25 cellular contexts compared by ENCODE assay signal in the genomic region with DNA sequence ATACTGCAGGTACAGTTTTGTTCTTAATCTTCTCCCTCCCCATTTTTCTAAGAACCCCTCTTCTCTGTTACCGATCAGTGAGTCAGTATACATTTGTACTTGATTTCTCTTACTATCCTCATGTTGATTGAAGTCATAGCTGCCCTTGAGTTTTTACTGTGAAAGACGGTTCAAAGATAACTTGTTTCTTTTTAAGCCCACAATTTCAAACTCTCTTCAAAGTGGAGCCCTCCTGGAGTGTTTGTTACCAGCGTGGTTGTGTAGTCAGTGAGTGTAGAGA. TPM values are rescaled to one million over a fixed set of nuclear protein-coding genes. Genes with fewer than 3 reads are reported as not detected.
DNase-seq lines count a peak whose midpoint lies in the region; ATAC-seq, FAIRE-seq and TF ChIP-seq lines count a peak whose summit lies in the region.
"Had no signal": no experiment of that assay in that cellular context is flagged by ENCODE, and none has a peak within 500 bp of the region (broad histone marks: within the 10 kb centered on the region; RNA-seq: fewer than 3 reads in every experiment).

No MANE protein-coding gene starts in this region.

- H3K36me3 Mint-ChIP-seq in natural killer cell treated with Interleukin-12 subunit alpha and Interleukin-12 subunit beta and Interleukin-15 and Interleukin-18, amount 100 ng/mL, for 72 hours: peaks cover 6% of the 10 kb centered on the region
- no peaks in the 10 kb centered on the region for H3K36me3 Mint-ChIP-seq in natural killer cell
- H3K36me3 Mint-ChIP-seq in activated T-helper 1 cell treated with anti-CD3 and anti-CD28 coated beads, Interleukin-12 subunit alpha, Interleukin-12 subunit beta, Interleukin-2, Interleukin-4 antibody, amounts not matched to agents 30 ng/mL and 10 ng/mL and 1 ng/mL, durations not matched to agents 14 hours and 24 hours and 36 hours (ENCODE audit: low read depth): peaks cover 19% of the 10 kb centered on the region
- H3K36me3 Mint-ChIP-seq in memory B cell: peaks cover 5% of the 10 kb centered on the region

- H3K27ac ChIP-seq in kidney (ENCODE audit: low read depth in 2 of 2, low read length in 2 of 2): no peak overlapping the region
- H3K27ac ChIP-seq: esophagus squamous epithelium, prostate gland had no signal

- TF ChIP-seq CTCF in natural killer cell (IDR thresholded peaks at IDR 0.05) (no peak), kidney (IDR thresholded peaks at IDR 0.05; ENCODE audit: borderline replicate concordance, extremely low read depth, insufficient read depth) (no peak)

- intact Hi-C loops in natural killer cell (cut with micrococcal nuclease): no loop called here
- intact Hi-C loops in activated T-helper 1 cell treated with anti-CD3 and anti-CD28 coated beads, Interleukin-12 subunit alpha, Interleukin-12 subunit beta, Interleukin-2, Interleukin-4 antibody, amounts not matched to agents 30 ng/mL and 10 ng/mL and 1 ng/mL, durations not matched to agents 14 hours and 24 hours and 36 hours (cut with micrococcal nuclease): no loop called here
- intact Hi-C loops in kidney (cut with DNase I): no loop called here

- peak overlapping the region; percentile 4 to 64 for H3K27ac Mint-ChIP-seq in natural killer cell treated with Interleukin-12 subunit alpha and Interleukin-12 subunit beta and Interleukin-15 and Interleukin-18, amount 100 ng/mL, for 72 hours
- H3K27ac Mint-ChIP-seq in natural killer cell: peak overlapping the region in 1 of 2 donors; percentile 37
- peak overlapping the region; percentile 93 for H3K27ac Mint-ChIP-seq in activated T-helper 1 cell treated with anti-CD3 and anti-CD28 coated beads, Interleukin-12 subunit alpha, Interleukin-12 subunit beta, Interleukin-2, Interleukin-4 antibody, amounts not matched to agents 30 ng/mL and 10 ng/mL and 1 ng/mL, durations not matched to agents 14 hours and 24 hours and 36 hours
- H3K27ac Mint-ChIP-seq in memory B cell: peak overlapping the region; percentile 31
- H3K27ac Mint-ChIP-seq: GM23338 had no signal

- peaks cover 7 to 9% of the 10 kb centered on the region in 2 donors for H3K4me1 ChIP-seq in kidney (ENCODE audit: control insufficient read depth in 1 of 2, insufficient read depth in 1 of 2, low read depth in 1 of 2, low read length in 2 of 2)
- H3K4me1 ChIP-seq: prostate gland had no signal

- no peak for DNase-seq in natural killer cell treated with Interleukin-12 subunit alpha and Interleukin-12 subunit beta and Interleukin-15 and Interleukin-18, amount 100 ng/mL, for 72 hours (ENCODE audit: low spot score)
- DNase-seq in natural killer cell (no peak), memory B cell (ENCODE audit: low spot score in 2 of 2) (no peak), GM19238 (ENCODE audit: insufficient read length, low spot score) (no peak), kidney (no peak)
- no peak for DNase-seq in activated T-helper 1 cell treated with anti-CD3 and anti-CD28 coated beads, Interleukin-12 subunit alpha, Interleukin-12 subunit beta, Interleukin-2, Interleukin-4 antibody, amounts not matched to agents 30 ng/mL and 10 ng/mL and 1 ng/mL, durations not matched to agents 14 hours and 24 hours and 36 hours (ENCODE audit: low spot score)
- DNase-seq: activated effector memory CD4-positive, alpha-beta T cell treated with anti-CD3 and anti-CD28 coated beads, Interleukin-2, amount 50 U/mL, for 16 hours; esophagus squamous epithelium; mesendoderm; MM.1S; NCI-H1436 treated with DMSO at 0.1 percent for 48 hours; NCI-H774; Right ventricle myocardium superior; stimulated activated naive B cell treated with anti-CD40 and anti-IgM and Interleukin-4, amounts not matched to agents 10 μg/mL and 1 μg/mL and 100 μg/mL, for 72 hours had no signal

- H3K4me3 ChIP-seq in kidney (ENCODE audit: low read length in 2 of 2): no peak overlapping the region
- H3K4me3 ChIP-seq: esophagus squamous epithelium, GM23338, prostate gland, tibial nerve had no signal

- H3K9me3 Mint-ChIP-seq in natural killer cell treated with Interleukin-12 subunit alpha and Interleukin-12 subunit beta and Interleukin-15 and Interleukin-18, amount 100 ng/mL, for 72 hours: no peaks in the 10 kb centered on the region
- no peaks in the 10 kb centered on the region for H3K9me3 Mint-ChIP-seq in natural killer cell
- no peaks in the 10 kb centered on the region for H3K9me3 Mint-ChIP-seq in activated T-helper 1 cell treated with anti-CD3 and anti-CD28 coated beads, Interleukin-12 subunit alpha, Interleukin-12 subunit beta, Interleukin-2, Interleukin-4 antibody, amounts not matched to agents 30 ng/mL and 10 ng/mL and 1 ng/mL, durations not matched to agents 14 hours and 24 hours and 36 hours
- H3K9me3 Mint-ChIP-seq in memory B cell: no peaks in the 10 kb centered on the region
- H3K9me3 Mint-ChIP-seq: GM23338; stimulated activated naive B cell treated with anti-CD40 and anti-IgM and Interleukin-4, amounts not matched to agents 10 μg/mL and 1 μg/mL and 100 μg/mL, for 72 hours had no signal

- H3K36me3 ChIP-seq in kidney (ENCODE audit: control insufficient read depth in 1 of 2, insufficient read depth in 2 of 2, low read length in 2 of 2): no peaks in the 10 kb centered on the region
- H3K36me3 ChIP-seq: prostate gland, tibial nerve had no signal

- peaks cover 0 to 4% of the 10 kb centered on the region in 2 donors for H3K27me3 Mint-ChIP-seq in natural killer cell treated with Interleukin-12 subunit alpha and Interleukin-12 subunit beta and Interleukin-15 and Interleukin-18, amount 100 ng/mL, for 72 hours
- H3K27me3 Mint-ChIP-seq in natural killer cell (ENCODE audit: low read depth in 2 of 2) (no peaks in the 10 kb centered on the region), memory B cell (no peaks in the 10 kb centered on the region)
- H3K27me3 Mint-ChIP-seq in activated T-helper 1 cell treated with anti-CD3 and anti-CD28 coated beads, Interleukin-12 subunit alpha, Interleukin-12 subunit beta, Interleukin-2, Interleukin-4 antibody, amounts not matched to agents 30 ng/mL and 10 ng/mL and 1 ng/mL, durations not matched to agents 14 hours and 24 hours and 36 hours (ENCODE audit: insufficient read depth): no peaks in the 10 kb centered on the region

- H3K4me3 Mint-ChIP-seq in natural killer cell treated with Interleukin-12 subunit alpha and Interleukin-12 subunit beta and Interleukin-15 and Interleukin-18, amount 100 ng/mL, for 72 hours: no peak overlapping the region
- no peak overlapping the region for H3K4me3 Mint-ChIP-seq in natural killer cell
- peak overlapping the region; percentile 59 for H3K4me3 Mint-ChIP-seq in activated T-helper 1 cell treated with anti-CD3 and anti-CD28 coated beads, Interleukin-12 subunit alpha, Interleukin-12 subunit beta, Interleukin-2, Interleukin-4 antibody, amounts not matched to agents 30 ng/mL and 10 ng/mL and 1 ng/mL, durations not matched to agents 14 hours and 24 hours and 36 hours
- H3K4me3 Mint-ChIP-seq in memory B cell: no peak overlapping the region
- H3K4me3 Mint-ChIP-seq: GM23338; stimulated activated naive B cell treated with anti-CD40 and anti-IgM and Interleukin-4, amounts not matched to agents 10 μg/mL and 1 μg/mL and 100 μg/mL, for 72 hours had no signal

- H3K4me1 Mint-ChIP-seq in natural killer cell treated with Interleukin-12 subunit alpha and Interleukin-12 subunit beta and Interleukin-15 and Interleukin-18, amount 100 ng/mL, for 72 hours (ENCODE audit: low read depth in 2 of 2): peaks cover 23 to 34% of the 10 kb centered on the region in 2 donors
- peaks cover 27 to 45% of the 10 kb centered on the region in 2 donors for H3K4me1 Mint-ChIP-seq in natural killer cell
- peaks cover 64% of the 10 kb centered on the region for H3K4me1 Mint-ChIP-seq in activated T-helper 1 cell treated with anti-CD3 and anti-CD28 coated beads, Interleukin-12 subunit alpha, Interleukin-12 subunit beta, Interleukin-2, Interleukin-4 antibody, amounts not matched to agents 30 ng/mL and 10 ng/mL and 1 ng/mL, durations not matched to agents 14 hours and 24 hours and 36 hours (ENCODE audit: low read depth)
- peaks cover 27% of the 10 kb centered on the region for H3K4me1 Mint-ChIP-seq in memory B cell

- no peak for FAIRE-seq in kidney (lab: Jason Lieb, UNC)
- FAIRE-seq: astrocyte, GM12892, HepG2 had no signal

- H3K9me3 ChIP-seq in kidney (ENCODE audit: control insufficient read depth in 1 of 2, low read length in 2 of 2): no peaks in the 10 kb centered on the region
- H3K9me3 ChIP-seq: esophagus squamous epithelium, prostate gland, tibial nerve had no signal

- no peak for ATAC-seq in natural killer cell treated with Interleukin-12 subunit alpha and Interleukin-12 subunit beta and Interleukin-15 and Interleukin-18, amount 100 ng/mL, for 72 hours
- ATAC-seq in natural killer cell (no peak), memory B cell (ENCODE audit: low read depth) (no peak), HG03139 (IDR thresholded peaks at IDR 0.05; ENCODE audit: unreplicated experiment) (no peak)
- ATAC-seq: GM23338; stimulated activated naive B cell treated with anti-CD40 and anti-IgM and Interleukin-4, amounts not matched to agents 10 μg/mL and 1 μg/mL and 100 μg/mL, for 72 hours had no signal

- H3K9ac ChIP-seq in kidney (ENCODE audit: low read length in 2 of 2): no peak overlapping the region

RNA-seq across cellular contexts. Expression of gene PPP1R3F, which starts 7.9 kb away (rescaled TPM):
- total RNA-seq in natural killer cell treated with Interleukin-12 subunit alpha and Interleukin-12 subunit beta and Interleukin-15 and Interleukin-18, amount 100 ng/mL, for 72 hours: 1 to 10 TPM; 3.4 to 3.8 TPM
- total RNA-seq in natural killer cell: 1 to 10 TPM; 2.9 to 4.3 (median 3.6) TPM
- total RNA-seq in activated T-helper 1 cell treated with anti-CD3 and anti-CD28 coated beads, Interleukin-12 subunit alpha, Interleukin-12 subunit beta, Interleukin-2, Interleukin-4 antibody, amounts not matched to agents 30 ng/mL and 10 ng/mL and 1 ng/mL, durations not matched to agents 14 hours and 24 hours and 36 hours: 6.5 and 6.9 TPM in 2 replicates
- total RNA-seq in kidney: 4.5 TPM
- polyA plus RNA-seq in kidney (ENCODE audit: insufficient read depth, low read depth, low replicate concordance): 5.1 TPM

RNA-seq across cellular contexts. Expression of gene FOXP3, which starts 12.9 kb away (rescaled TPM):
- total RNA-seq in natural killer cell treated with Interleukin-12 subunit alpha and Interleukin-12 subunit beta and Interleukin-15 and Interleukin-18, amount 100 ng/mL, for 72 hours: under 1 TPM; 0.55 to 0.78 TPM
- total RNA-seq in natural killer cell: under 1 TPM; 0.09 to 0.32 (median 0.20) TPM
- total RNA-seq in activated T-helper 1 cell treated with anti-CD3 and anti-CD28 coated beads, Interleukin-12 subunit alpha, Interleukin-12 subunit beta, Interleukin-2, Interleukin-4 antibody, amounts not matched to agents 30 ng/mL and 10 ng/mL and 1 ng/mL, durations not matched to agents 14 hours and 24 hours and 36 hours: 14.3 and 14.4 TPM in 2 replicates
- total RNA-seq in kidney: 2.0 TPM
- polyA plus RNA-seq in kidney (ENCODE audit: insufficient read depth, low read depth, low replicate concordance): 0.45 TPM
- total RNA-seq: cerebellum, HepG2, Right ventricle myocardium superior, skeletal muscle tissue had no signal
- polyA plus RNA-seq: neural cell had no signal

RNA-seq across cellular contexts. Expression of gene GAGE10, which starts 26.0 kb away (rescaled TPM):
- total RNA-seq in natural killer cell treated with Interleukin-12 subunit alpha and Interleukin-12 subunit beta and Interleukin-15 and Interleukin-18, amount 100 ng/mL, for 72 hours: not detected
- total RNA-seq in natural killer cell (not detected), kidney (not detected)
- not detected in 2 replicates for total RNA-seq in activated T-helper 1 cell treated with anti-CD3 and anti-CD28 coated beads, Interleukin-12 subunit alpha, Interleukin-12 subunit beta, Interleukin-2, Interleukin-4 antibody, amounts not matched to agents 30 ng/mL and 10 ng/mL and 1 ng/mL, durations not matched to agents 14 hours and 24 hours and 36 hours
- polyA plus RNA-seq in kidney (ENCODE audit: insufficient read depth, low read depth, low replicate concordance): not detected
- total RNA-seq: astrocyte, cerebellum, esophagus squamous epithelium, GM23338, HepG2, OCI-LY7, prostate gland, Right ventricle myocardium superior, skeletal muscle tissue, tibial nerve had no signal
- polyA plus RNA-seq: GM23338, HepG2, neural cell had no signal

RNA-seq across cellular contexts. Expression of gene CCDC22, which starts 42.2 kb away (rescaled TPM):
- total RNA-seq in natural killer cell treated with Interleukin-12 subunit alpha and Interleukin-12 subunit beta and Interleukin-15 and Interleukin-18, amount 100 ng/mL, for 72 hours: 10 to 100 TPM; 25.6 to 25.7 TPM
- total RNA-seq in natural killer cell (10 to 100 TPM; 19.6 to 22.8 (median 22.1) TPM), kidney (18.5 TPM)
- total RNA-seq in activated T-helper 1 cell treated with anti-CD3 and anti-CD28 coated beads, Interleukin-12 subunit alpha, Interleukin-12 subunit beta, Interleukin-2, Interleukin-4 antibody, amounts not matched to agents 30 ng/mL and 10 ng/mL and 1 ng/mL, durations not matched to agents 14 hours and 24 hours and 36 hours: 26.0 and 28.5 TPM in 2 replicates
- polyA plus RNA-seq in kidney (ENCODE audit: insufficient read depth, low read depth, low replicate concordance): 13.4 TPM

RNA-seq across cellular contexts. Expression of gene CACNA1F, which starts 44.3 kb away (rescaled TPM):
- under 1 TPM in 1 of 2 donors, not detected in 1; 0.14 TPM for total RNA-seq in natural killer cell treated with Interleukin-12 subunit alpha and Interleukin-12 subunit beta and Interleukin-15 and Interleukin-18, amount 100 ng/mL, for 72 hours
- total RNA-seq in natural killer cell (1 to 10 TPM in 1 of 3 donors, under 1 TPM in 2; 0.48 to 1.1 (median 0.66) TPM), kidney (0.25 TPM)
- total RNA-seq in activated T-helper 1 cell treated with anti-CD3 and anti-CD28 coated beads, Interleukin-12 subunit alpha, Interleukin-12 subunit beta, Interleukin-2, Interleukin-4 antibody, amounts not matched to agents 30 ng/mL and 10 ng/mL and 1 ng/mL, durations not matched to agents 14 hours and 24 hours and 36 hours: 0.05 and 0.13 TPM in 2 replicates
- 0.15 TPM for polyA plus RNA-seq in kidney (ENCODE audit: insufficient read depth, low read depth, low replicate concordance)
- total RNA-seq: astrocyte, HepG2, OCI-LY7, skeletal muscle tissue had no signal
- polyA plus RNA-seq: neural cell had no signal
